ENCODE assay signal across 13 cellular contexts in genomic region chr20:32451682-32452461, GRCh38.
DNase-seq lines count a peak whose midpoint lies in the region; ATAC-seq and TF ChIP-seq lines count a peak whose summit lies in the region.
"Had no signal": no experiment of that assay in that cellular context is flagged by ENCODE, and none has a peak within 500 bp of the region (broad histone marks: within the 10 kb centered on the region; RNA-seq: fewer than 3 reads in every experiment).

No MANE protein-coding gene starts in this region.

- H3K4me3 ChIP-seq in DND-41 (ENCODE audit: low read depth in 1 of 2, low read length in 2 of 2) (no peak overlapping the region), brain microvascular endothelial cell (ENCODE audit: low read depth, low read length) (no peak overlapping the region), osteoblast (ENCODE audit: insufficient read depth, low read length) (no peak overlapping the region)
- H3K4me3 ChIP-seq: adrenal gland, sigmoid colon, testis had no signal

- H3K27ac ChIP-seq in DND-41 (ENCODE audit: low read length) = no peak overlapping the region; the same call in 1 of the 2 replicates
- no peak overlapping the region for H3K27ac ChIP-seq in brain microvascular endothelial cell
- no peak overlapping the region for H3K27ac ChIP-seq in osteoblast (ENCODE audit: low read depth, low read length)

- no peak overlapping the region for H2AFZ ChIP-seq in DND-41 (ENCODE audit: low read depth, low read length)
- no peak overlapping the region for H2AFZ ChIP-seq in osteoblast (ENCODE audit: low read length)

- H3K79me2 ChIP-seq in DND-41 (ENCODE audit: insufficient read depth, low read length) = no peaks in the 10 kb centered on the region
- H3K79me2 ChIP-seq in osteoblast (ENCODE audit: insufficient read depth, low read length) = peaks cover 2% of the 10 kb centered on the region

- peak; percentile 52 for ATAC-seq in DND-41 (ENCODE audit: insufficient read depth, low read depth)

- peak; percentile 14 for TF ChIP-seq CTCF in DND-41 (IDR thresholded peaks at IDR 0.05; ENCODE audit: borderline replicate concordance, extremely low read depth, low read length, poor library complexity, severe bottlenecking)
- TF ChIP-seq CTCF in brain microvascular endothelial cell (IDR thresholded peaks at IDR 0.05; ENCODE audit: low read depth, low read length, missing control alignments) = peak; percentile 19
- no peak for TF ChIP-seq CTCF in osteoblast (IDR thresholded peaks at IDR 0.05; ENCODE audit: extremely low read depth, low read depth, low read length)

- H3K27me3 ChIP-seq in DND-41 (ENCODE audit: insufficient read depth, low read length, poor library complexity) (no peaks in the 10 kb centered on the region), brain microvascular endothelial cell (replicated peaks) (no peaks in the 10 kb centered on the region), osteoblast (ENCODE audit: insufficient read depth, low read length) (no peaks in the 10 kb centered on the region)
- H3K27me3 ChIP-seq: adrenal gland, sigmoid colon, testis had no signal

- no peak overlapping the region for H3K9ac ChIP-seq in DND-41 (ENCODE audit: low read depth, low read length)

- H3K4me2 ChIP-seq in DND-41 (ENCODE audit: insufficient read depth, low read length) (no peak overlapping the region), osteoblast (ENCODE audit: insufficient read depth, low read length) (no peak overlapping the region)

- H3K36me3 ChIP-seq in DND-41 (ENCODE audit: insufficient read depth, low read length) = peaks cover 99% of the 10 kb centered on the region
- H3K36me3 ChIP-seq in brain microvascular endothelial cell (replicated peaks) = peaks cover 93% of the 10 kb centered on the region
- H3K36me3 ChIP-seq in osteoblast (ENCODE audit: insufficient read depth, low read length) = peaks cover 33% of the 10 kb centered on the region

- no peaks in the 10 kb centered on the region for H3K9me3 ChIP-seq in DND-41 (ENCODE audit: insufficient read depth, low read length, severe bottlenecking)
- H3K9me3 ChIP-seq in osteoblast (ENCODE audit: low read depth, low read length) = no peaks in the 10 kb centered on the region
- H3K9me3 ChIP-seq: adrenal gland, sigmoid colon, testis had no signal

- H4K20me1 ChIP-seq in DND-41 (ENCODE audit: insufficient read depth, low read length) (peaks cover 75% of the 10 kb centered on the region), osteoblast (ENCODE audit: insufficient read depth, low read length) (peaks cover 41% of the 10 kb centered on the region)

- in situ Hi-C loops in brain microvascular endothelial cell (cut with HindIII; ENCODE audit: low pct_ligation_motif_present, low sequenced_read_pairs) = no loop called here

- DNase-seq in DND-41 (peak; percentile 52), Kasumi-1 (lab: John Stamatoyannopoulos, UW) (peak; percentile 10 to 12), brain microvascular endothelial cell (no peak), osteoblast (ENCODE audit: insufficient read length, low spot score, missing footprints) (peak; percentile 68), NCI-H146 treated with DMSO at 0.1 percent for 48 hours (lab: John Stamatoyannopoulos, UW; ENCODE audit: unreplicated experiment) (no peak), NOMO-1 treated with dmso at 0.1 percent for 144 hours (lab: John Stamatoyannopoulos, UW; ENCODE audit: unreplicated experiment) (no peak), SHP77 treated with DMSO at 0.1 percent for 48 hours (lab: John Stamatoyannopoulos, UW) (no peak)
- DNase-seq: effector memory CD4-positive, alpha-beta T cell; immature natural killer cell; sigmoid colon; T1000; testis had no signal

- H3K4me1 ChIP-seq in DND-41 (ENCODE audit: insufficient read depth, low read length) (no peaks in the 10 kb centered on the region), osteoblast (ENCODE audit: insufficient read depth, low read length) (peaks cover 3% of the 10 kb centered on the region)

Comparison
In these comparisons a context has a peak if more than half of its experiments do, and no peak if none do; other contexts are left out.
1. DNase-seq: peak in DND-41 (single experiment), Kasumi-1 (2 of 2) and osteoblast (single experiment); none in brain microvascular endothelial cell (single experiment), NCI-H146 treated with DMSO at 0.1 percent for 48 hours (single experiment), NOMO-1 treated with dmso at 0.1 percent for 144 hours (single experiment) and SHP77 treated with DMSO at 0.1 percent for 48 hours (single experiment).